In the genomic region with DNA sequence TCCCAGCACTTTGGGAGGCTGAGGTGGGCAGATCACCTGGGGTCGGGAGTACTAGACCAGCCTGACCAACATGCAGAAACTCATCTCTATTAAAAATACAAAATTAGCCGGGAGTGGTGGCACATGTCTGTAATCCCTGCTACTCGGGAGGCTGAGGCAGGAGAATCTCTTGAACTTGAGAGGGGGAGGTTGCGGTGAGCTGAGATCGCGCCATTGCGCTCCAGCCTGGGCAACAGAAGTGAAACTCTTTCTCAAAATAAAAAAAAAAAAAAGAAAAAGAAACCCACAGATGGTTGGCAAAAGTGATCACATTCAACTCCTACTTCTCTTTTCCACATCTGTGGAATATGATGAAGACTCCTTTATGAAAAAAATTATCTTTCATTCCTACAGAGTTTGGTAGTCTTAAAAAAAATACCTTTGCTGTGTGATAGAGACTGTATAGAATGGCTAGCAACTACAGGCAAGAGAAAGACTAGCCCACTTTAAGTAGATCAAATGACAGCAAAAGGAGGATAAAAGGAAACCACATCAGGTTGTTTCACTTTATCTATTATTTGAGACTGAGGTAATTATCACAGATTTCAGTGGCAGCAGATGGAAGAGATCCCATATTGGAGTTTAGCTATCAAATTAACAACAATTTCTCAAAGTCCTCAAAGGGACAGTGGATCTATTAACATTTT, we compare ENCODE assay signal across 17 cellular contexts.
"Had no signal": no experiment of that assay in that cellular context is flagged by ENCODE, and none has a peak within 500 bp of the region (broad histone marks: within the 10 kb centered on the region; RNA-seq: fewer than 3 reads in every experiment).

No MANE protein-coding gene starts in this region.

- H3K36me3 ChIP-seq: gastrocnemius medialis, pancreas, upper lobe of right lung had no signal

- H3K27me3 Mint-ChIP-seq: activated CD4-positive, alpha-beta T cell treated with anti-CD3 and anti-CD28 coated beads, Interleukin-2, amount 10 ng/mL, durations not matched to agents 24 days and 14 days; stimulated activated naive CD8-positive, alpha-beta T cell treated with anti-CD3 and anti-CD28 coated beads, Interleukin-15, Interleukin-2, amounts not matched to agents 100 ng/mL and 50 ng/mL, for 24 hours had no signal

- H3K4me3 Mint-ChIP-seq: activated CD4-positive, alpha-beta T cell treated with anti-CD3 and anti-CD28 coated beads, Interleukin-2, amount 10 ng/mL, durations not matched to agents 24 days and 14 days; activated T-helper 1 cell treated with anti-CD3 and anti-CD28 coated beads, Interleukin-12 subunit alpha, Interleukin-12 subunit beta, Interleukin-2, Interleukin-4 antibody, amounts not matched to agents 30 ng/mL and 10 ng/mL and 1 ng/mL, durations not matched to agents 14 hours and 24 hours and 36 hours; neural crest cell; stimulated activated naive CD8-positive, alpha-beta T cell treated with anti-CD3 and anti-CD28 coated beads, Interleukin-15, Interleukin-2, amounts not matched to agents 100 ng/mL and 50 ng/mL, for 24 hours; WTC11 had no signal

- H3K9me3 Mint-ChIP-seq: activated CD4-positive, alpha-beta T cell treated with anti-CD3 and anti-CD28 coated beads, Interleukin-2, amount 10 ng/mL, durations not matched to agents 24 days and 14 days; activated T-helper 1 cell treated with anti-CD3 and anti-CD28 coated beads, Interleukin-12 subunit alpha, Interleukin-12 subunit beta, Interleukin-2, Interleukin-4 antibody, amounts not matched to agents 30 ng/mL and 10 ng/mL and 1 ng/mL, durations not matched to agents 14 hours and 24 hours and 36 hours; neural crest cell; stimulated activated naive CD8-positive, alpha-beta T cell treated with anti-CD3 and anti-CD28 coated beads, Interleukin-15, Interleukin-2, amounts not matched to agents 100 ng/mL and 50 ng/mL, for 24 hours; WTC11 had no signal

- H3K4me3 ChIP-seq: coronary artery, gastrocnemius medialis, heart right ventricle, left ventricle myocardium inferior, pancreas, upper lobe of right lung had no signal

- H3K27me3 ChIP-seq: gastrocnemius medialis, heart right ventricle, pancreas, upper lobe of right lung had no signal

- DNase-seq: activated CD4-positive, alpha-beta T cell treated with anti-CD3 and anti-CD28 coated beads, Interleukin-2, amount 10 ng/mL, durations not matched to agents 24 days and 14 days; activated naive CD4-positive, alpha-beta T cell treated with Interleukin-2 at 50 U/mL for 16 hours; effector memory CD4-positive, alpha-beta T cell; gastrocnemius medialis; heart right ventricle; left ventricle myocardium inferior; pancreas; stimulated activated CD4-positive, alpha-beta T cell treated with anti-CD3 and anti-CD28 coated beads, Interleukin-2, amount 100 ng/mL, for 48 hours; stimulated activated CD8-positive, alpha-beta memory T cell treated with anti-CD3 and anti-CD28 coated beads, Interleukin-4, amount 100 ng/mL, for 48 hours; upper lobe of right lung had no signal

- FAIRE-seq: islet of Langerhans, pancreas had no signal

- H3K9me3 ChIP-seq: gastrocnemius medialis, heart right ventricle, left ventricle myocardium inferior, pancreas, upper lobe of right lung had no signal

- H3K4me1 Mint-ChIP-seq: neural crest cell, WTC11 had no signal

- H3K4me1 ChIP-seq: gastrocnemius medialis, heart right ventricle, left ventricle myocardium inferior, pancreas, upper lobe of right lung had no signal

- ATAC-seq: gastrocnemius medialis, pancreas, upper lobe of right lung, WTC11 had no signal

- H3K27ac Mint-ChIP-seq: activated CD4-positive, alpha-beta T cell treated with anti-CD3 and anti-CD28 coated beads, Interleukin-2, amount 10 ng/mL, durations not matched to agents 24 days and 14 days; activated T-helper 1 cell treated with anti-CD3 and anti-CD28 coated beads, Interleukin-12 subunit alpha, Interleukin-12 subunit beta, Interleukin-2, Interleukin-4 antibody, amounts not matched to agents 30 ng/mL and 10 ng/mL and 1 ng/mL, durations not matched to agents 14 hours and 24 hours and 36 hours; stimulated activated naive CD8-positive, alpha-beta T cell treated with anti-CD3 and anti-CD28 coated beads, Interleukin-15, Interleukin-2, amounts not matched to agents 100 ng/mL and 50 ng/mL, for 24 hours; WTC11 had no signal

- H3K36me3 Mint-ChIP-seq: WTC11 had no signal

- H3K27ac ChIP-seq: coronary artery, epithelial cell of prostate, gastrocnemius medialis, heart right ventricle, left ventricle myocardium inferior, pancreas, upper lobe of right lung had no signal
